In the genomic region with DNA sequence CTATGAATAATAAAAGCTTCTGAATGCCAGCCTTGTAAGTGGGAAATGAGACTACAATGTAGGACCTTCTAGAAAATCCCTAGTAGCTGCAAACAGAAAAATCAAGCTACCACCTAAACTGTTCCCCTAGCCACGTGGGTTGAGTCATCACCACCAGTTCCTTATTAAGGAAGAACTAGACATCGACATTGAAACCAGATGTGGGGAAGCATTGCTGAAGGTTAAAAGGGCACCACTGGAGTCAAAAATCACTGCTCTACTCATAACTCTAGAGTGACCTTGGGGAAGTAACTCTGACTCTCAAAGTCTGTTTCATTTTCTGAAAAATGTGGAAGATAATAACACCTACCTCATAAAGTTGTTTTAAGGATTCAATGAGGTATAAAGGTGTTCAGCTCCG, we compare ENCODE assay signal across 1 cellular context.
TF ChIP-seq lines count a peak whose summit lies in the region.

No MANE protein-coding gene starts in this region.

TF ChIP-seq in GM23338, 12 proteins besides CTCF, POLR2A, EP300 and RAD21 (continued from another document):
- TF ChIP-seq, protein P1, sequence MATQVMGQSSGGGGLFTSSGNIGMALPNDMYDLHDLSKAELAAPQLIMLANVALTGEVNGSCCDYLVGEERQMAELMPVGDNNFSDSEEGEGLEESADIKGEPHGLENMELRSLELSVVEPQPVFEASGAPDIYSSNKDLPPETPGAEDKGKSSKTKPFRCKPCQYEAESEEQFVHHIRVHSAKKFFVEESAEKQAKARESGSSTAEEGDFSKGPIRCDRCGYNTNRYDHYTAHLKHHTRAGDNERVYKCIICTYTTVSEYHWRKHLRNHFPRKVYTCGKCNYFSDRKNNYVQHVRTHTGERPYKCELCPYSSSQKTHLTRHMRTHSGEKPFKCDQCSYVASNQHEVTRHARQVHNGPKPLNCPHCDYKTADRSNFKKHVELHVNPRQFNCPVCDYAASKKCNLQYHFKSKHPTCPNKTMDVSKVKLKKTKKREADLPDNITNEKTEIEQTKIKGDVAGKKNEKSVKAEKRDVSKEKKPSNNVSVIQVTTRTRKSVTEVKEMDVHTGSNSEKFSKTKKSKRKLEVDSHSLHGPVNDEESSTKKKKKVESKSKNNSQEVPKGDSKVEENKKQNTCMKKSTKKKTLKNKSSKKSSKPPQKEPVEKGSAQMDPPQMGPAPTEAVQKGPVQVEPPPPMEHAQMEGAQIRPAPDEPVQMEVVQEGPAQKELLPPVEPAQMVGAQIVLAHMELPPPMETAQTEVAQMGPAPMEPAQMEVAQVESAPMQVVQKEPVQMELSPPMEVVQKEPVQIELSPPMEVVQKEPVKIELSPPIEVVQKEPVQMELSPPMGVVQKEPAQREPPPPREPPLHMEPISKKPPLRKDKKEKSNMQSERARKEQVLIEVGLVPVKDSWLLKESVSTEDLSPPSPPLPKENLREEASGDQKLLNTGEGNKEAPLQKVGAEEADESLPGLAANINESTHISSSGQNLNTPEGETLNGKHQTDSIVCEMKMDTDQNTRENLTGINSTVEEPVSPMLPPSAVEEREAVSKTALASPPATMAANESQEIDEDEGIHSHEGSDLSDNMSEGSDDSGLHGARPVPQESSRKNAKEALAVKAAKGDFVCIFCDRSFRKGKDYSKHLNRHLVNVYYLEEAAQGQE (IDR thresholded peaks at IDR 0.05; ENCODE audit: unreplicated experiment), result no peak
- no peak for TF ChIP-seq STAT1 (IDR thresholded peaks at IDR 0.05; ENCODE audit: unreplicated experiment)
- no peak for TF ChIP-seq JUNB (IDR thresholded peaks at IDR 0.05; ENCODE audit: unreplicated experiment)
- no peak for TF ChIP-seq NANOG (IDR thresholded peaks at IDR 0.05; ENCODE audit: borderline replicate concordance)
- TF ChIP-seq, protein P2, sequence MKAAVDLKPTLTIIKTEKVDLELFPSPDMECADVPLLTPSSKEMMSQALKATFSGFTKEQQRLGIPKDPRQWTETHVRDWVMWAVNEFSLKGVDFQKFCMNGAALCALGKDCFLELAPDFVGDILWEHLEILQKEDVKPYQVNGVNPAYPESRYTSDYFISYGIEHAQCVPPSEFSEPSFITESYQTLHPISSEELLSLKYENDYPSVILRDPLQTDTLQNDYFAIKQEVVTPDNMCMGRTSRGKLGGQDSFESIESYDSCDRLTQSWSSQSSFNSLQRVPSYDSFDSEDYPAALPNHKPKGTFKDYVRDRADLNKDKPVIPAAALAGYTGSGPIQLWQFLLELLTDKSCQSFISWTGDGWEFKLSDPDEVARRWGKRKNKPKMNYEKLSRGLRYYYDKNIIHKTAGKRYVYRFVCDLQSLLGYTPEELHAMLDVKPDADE (IDR thresholded peaks at IDR 0.05), result no peak
- TF ChIP-seq ZNF331 (CRISPR knock-in tag; IDR thresholded peaks at IDR 0.05; ENCODE audit: low read depth), result no peak
- TF ChIP-seq, protein P3, sequence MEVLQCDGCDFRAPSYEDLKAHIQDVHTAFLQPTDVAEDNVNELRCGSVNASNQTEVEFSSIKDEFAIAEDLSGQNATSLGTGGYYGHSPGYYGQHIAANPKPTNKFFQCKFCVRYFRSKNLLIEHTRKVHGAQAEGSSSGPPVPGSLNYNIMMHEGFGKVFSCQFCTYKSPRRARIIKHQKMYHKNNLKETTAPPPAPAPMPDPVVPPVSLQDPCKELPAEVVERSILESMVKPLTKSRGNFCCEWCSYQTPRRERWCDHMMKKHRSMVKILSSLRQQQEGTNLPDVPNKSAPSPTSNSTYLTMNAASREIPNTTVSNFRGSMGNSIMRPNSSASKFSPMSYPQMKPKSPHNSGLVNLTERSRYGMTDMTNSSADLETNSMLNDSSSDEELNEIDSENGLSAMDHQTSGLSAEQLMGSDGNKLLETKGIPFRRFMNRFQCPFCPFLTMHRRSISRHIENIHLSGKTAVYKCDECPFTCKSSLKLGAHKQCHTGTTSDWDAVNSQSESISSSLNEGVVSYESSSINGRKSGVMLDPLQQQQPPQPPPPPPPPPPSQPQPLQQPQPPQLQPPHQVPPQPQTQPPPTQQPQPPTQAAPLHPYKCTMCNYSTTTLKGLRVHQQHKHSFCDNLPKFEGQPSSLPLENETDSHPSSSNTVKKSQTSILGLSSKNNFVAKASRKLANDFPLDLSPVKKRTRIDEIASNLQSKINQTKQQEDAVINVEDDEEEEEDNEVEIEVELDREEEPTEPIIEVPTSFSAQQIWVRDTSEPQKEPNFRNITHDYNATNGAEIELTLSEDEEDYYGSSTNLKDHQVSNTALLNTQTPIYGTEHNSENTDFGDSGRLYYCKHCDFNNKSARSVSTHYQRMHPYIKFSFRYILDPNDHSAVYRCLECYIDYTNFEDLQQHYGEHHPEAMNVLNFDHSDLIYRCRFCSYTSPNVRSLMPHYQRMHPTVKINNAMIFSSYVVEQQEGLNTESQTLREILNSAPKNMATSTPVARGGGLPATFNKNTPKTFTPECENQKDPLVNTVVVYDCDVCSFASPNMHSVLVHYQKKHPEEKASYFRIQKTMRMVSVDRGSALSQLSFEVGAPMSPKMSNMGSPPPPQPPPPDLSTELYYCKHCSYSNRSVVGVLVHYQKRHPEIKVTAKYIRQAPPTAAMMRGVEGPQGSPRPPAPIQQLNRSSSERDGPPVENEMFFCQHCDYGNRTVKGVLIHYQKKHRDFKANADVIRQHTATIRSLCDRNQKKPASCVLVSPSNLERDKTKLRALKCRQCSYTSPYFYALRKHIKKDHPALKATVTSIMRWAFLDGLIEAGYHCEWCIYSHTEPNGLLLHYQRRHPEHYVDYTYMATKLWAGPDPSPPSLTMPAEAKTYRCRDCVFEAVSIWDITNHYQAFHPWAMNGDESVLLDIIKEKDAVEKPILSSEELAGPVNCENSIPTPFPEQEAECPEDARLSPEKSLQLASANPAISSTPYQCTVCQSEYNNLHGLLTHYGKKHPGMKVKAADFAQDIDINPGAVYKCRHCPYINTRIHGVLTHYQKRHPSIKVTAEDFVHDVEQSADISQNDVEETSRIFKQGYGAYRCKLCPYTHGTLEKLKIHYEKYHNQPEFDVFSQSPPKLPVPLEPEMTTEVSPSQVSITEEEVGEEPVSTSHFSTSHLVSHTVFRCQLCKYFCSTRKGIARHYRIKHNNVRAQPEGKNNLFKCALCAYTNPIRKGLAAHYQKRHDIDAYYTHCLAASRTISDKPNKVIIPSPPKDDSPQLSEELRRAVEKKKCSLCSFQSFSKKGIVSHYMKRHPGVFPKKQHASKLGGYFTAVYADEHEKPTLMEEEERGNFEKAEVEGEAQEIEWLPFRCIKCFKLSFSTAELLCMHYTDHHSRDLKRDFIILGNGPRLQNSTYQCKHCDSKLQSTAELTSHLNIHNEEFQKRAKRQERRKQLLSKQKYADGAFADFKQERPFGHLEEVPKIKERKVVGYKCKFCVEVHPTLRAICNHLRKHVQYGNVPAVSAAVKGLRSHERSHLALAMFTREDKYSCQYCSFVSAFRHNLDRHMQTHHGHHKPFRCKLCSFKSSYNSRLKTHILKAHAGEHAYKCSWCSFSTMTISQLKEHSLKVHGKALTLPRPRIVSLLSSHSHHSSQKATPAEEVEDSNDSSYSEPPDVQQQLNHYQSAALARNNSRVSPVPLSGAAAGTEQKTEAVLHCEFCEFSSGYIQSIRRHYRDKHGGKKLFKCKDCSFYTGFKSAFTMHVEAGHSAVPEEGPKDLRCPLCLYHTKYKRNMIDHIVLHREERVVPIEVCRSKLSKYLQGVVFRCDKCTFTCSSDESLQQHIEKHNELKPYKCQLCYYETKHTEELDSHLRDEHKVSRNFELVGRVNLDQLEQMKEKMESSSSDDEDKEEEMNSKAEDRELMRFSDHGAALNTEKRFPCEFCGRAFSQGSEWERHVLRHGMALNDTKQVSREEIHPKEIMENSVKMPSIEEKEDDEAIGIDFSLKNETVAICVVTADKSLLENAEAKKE (CRISPR knock-in tag; IDR thresholded peaks at IDR 0.05), result no peak
